10 cellular contexts compared by ENCODE assay signal in genomic region chr17:77735051-77735340, GRCh38.
DNase-seq lines count a peak whose midpoint lies in the region; ATAC-seq and TF ChIP-seq lines count a peak whose summit lies in the region.
"Had no signal": no experiment of that assay in that cellular context is flagged by ENCODE, and none has a peak within 500 bp of the region (broad histone marks: within the 10 kb centered on the region; RNA-seq: fewer than 3 reads in every experiment).

No MANE protein-coding gene starts in this region.

- H3K9ac ChIP-seq in IMR-90 (ENCODE audit: low read depth, low read length) (no peak overlapping the region), mesendoderm (ENCODE audit: low read length) (peak overlapping the region; percentile 31)

- DNase-seq in IMR-90 = no peak
- peak in 2 of 61 donors; percentile 48 to 54 for DNase-seq in caudate nucleus (lab: John Stamatoyannopoulos, UW)
- DNase-seq in mesendoderm = no peak
- DNase-seq in substantia nigra (lab: John Stamatoyannopoulos, UW) = peak in 3 of 49 donors; percentile 42 to 58 (median 50)
- no peak for DNase-seq in PC-9
- DNase-seq in CD14-positive monocyte (ENCODE audit: low spot score) = no peak
- DNase-seq: naive B cell; stimulated activated CD4-positive, alpha-beta T cell treated with anti-CD3 and anti-CD28 coated beads, Interleukin-12 subunit alpha, Interleukin-12 subunit beta, amount 100 ng/mL, for 4 hours had no signal

- H3K56ac ChIP-seq in IMR-90 (ENCODE audit: extremely low read depth, insufficient read depth, low read length) (no peak overlapping the region), mesendoderm (ENCODE audit: low read length) (peak overlapping the region; percentile 52)

- TF ChIP-seq CTCF in IMR-90 (conservative IDR thresholded peaks at IDR 0.05; ENCODE audit: low read depth, low read length) (no peak), PC-9 (conservative IDR thresholded peaks at IDR 0.05) (no peak), CD14-positive monocyte (IDR thresholded peaks at IDR 0.05) (no peak)

- H2BK5ac ChIP-seq in IMR-90 (ENCODE audit: low read depth, low read length, poor library complexity, severe bottlenecking) (no peak overlapping the region), mesendoderm (ENCODE audit: low read length) (no peak overlapping the region)

- H3K27me3 Mint-ChIP-seq in CD14-positive monocyte (ENCODE audit: low read depth in 3 of 3) = peaks cover 3 to 18% (median 8%) of the 10 kb centered on the region in 3 donors

- H3F3A ChIP-seq in PC-9 (ENCODE audit: insufficient read depth, low read depth) = no peaks in the 10 kb centered on the region

- H4K5ac ChIP-seq in IMR-90 (ENCODE audit: low read depth, low read length) (no peak overlapping the region), mesendoderm (ENCODE audit: low read length) (no peak overlapping the region)

- no peak overlapping the region for H3K4me3 Mint-ChIP-seq in CD14-positive monocyte
- H3K4me3 Mint-ChIP-seq: naive B cell had no signal

- H3K23ac ChIP-seq in IMR-90 (ENCODE audit: low read depth, low read length) = no peak overlapping the region
- no peak overlapping the region for H3K23ac ChIP-seq in mesendoderm (ENCODE audit: low read length)

- POLR2A ChIA-PET in IMR-90 (lab: Charles Lee; ENCODE audit: unreplicated experiment) = no interaction called here
- POLR2A ChIA-PET in PC-9 (lab: Charles Lee; ENCODE audit: unreplicated experiment) = interaction anchor here (0.6 kb wide), 1 partner anchor 733 kb away, joined by 3 read pairs; no protein-coding TSS in a partner anchor

- no peak overlapping the region for H2AK9ac ChIP-seq in IMR-90 (replicated peaks; ENCODE audit: low read depth, low read length, poor library complexity)

- no CpG with 5 or more reads among the region's 8 CpGs for WGBS in IMR-90 (ENCODE audit: extremely low coverage in 2 of 2, insufficient read length in 1 of 2), 2 experiments
- WGBS in mesendoderm (ENCODE audit: extremely low coverage, insufficient coverage, low lambda C conversion rate) = no CpG with 5 or more reads among the region's 8 CpGs

- no peaks in the 10 kb centered on the region for H4K20me1 ChIP-seq in IMR-90 (ENCODE audit: insufficient read depth, low read length)
- H4K20me1 ChIP-seq in PC-9 (ENCODE audit: insufficient read depth) = no peaks in the 10 kb centered on the region

- peaks cover 31% of the 10 kb centered on the region for H3K27me3 ChIP-seq in IMR-90 (ENCODE audit: control insufficient read depth, insufficient read depth, low read length)
- peaks cover 3% of the 10 kb centered on the region for H3K27me3 ChIP-seq in mesendoderm (ENCODE audit: insufficient read depth, low read length, poor library complexity)
- H3K27me3 ChIP-seq in PC-9 (ENCODE audit: insufficient read depth, low read depth) = peaks cover 74% of the 10 kb centered on the region

- H4K8ac ChIP-seq in IMR-90 (ENCODE audit: low read depth in 2 of 2, low read length in 2 of 2) (no peak overlapping the region), mesendoderm (ENCODE audit: low read depth, low read length) (no peak overlapping the region)

- H3K9me2 ChIP-seq in PC-9 (ENCODE audit: insufficient read depth) = no peaks in the 10 kb centered on the region

- ATAC-seq in IMR-90 (ENCODE audit: low read depth) = peak; percentile 18; the same call in 1 of the 2 replicates
- no peak for ATAC-seq in HG03097 (IDR thresholded peaks at IDR 0.05; ENCODE audit: low FRiP score, unreplicated experiment)
- no peak for ATAC-seq in HG03457 (IDR thresholded peaks at IDR 0.05; ENCODE audit: unreplicated experiment)

- no peak overlapping the region for H2BK20ac ChIP-seq in IMR-90 (ENCODE audit: low read depth, low read length)

- no peak overlapping the region for H3K18ac ChIP-seq in IMR-90 (ENCODE audit: low read depth, low read length)
- H3K18ac ChIP-seq in mesendoderm (ENCODE audit: low read length) = peak overlapping the region; percentile 3

- H3K9me3 ChIP-seq in IMR-90 (ENCODE audit: control insufficient read depth, insufficient read depth, low read length) (peaks cover 2% of the 10 kb centered on the region; the same call in 1 of the 2 replicates), PC-9 (ENCODE audit: insufficient read depth, low read depth) (no peaks in the 10 kb centered on the region)

- H2AFZ ChIP-seq in IMR-90 (replicated peaks; ENCODE audit: low read length, poor library complexity) (no peak overlapping the region), PC-9 (no peak overlapping the region)

- intact Hi-C loops in IMR-90 (cut with micrococcal nuclease) (loop anchor here (10.0 kb wide), 1 partner anchor 280 kb away; no protein-coding TSS in a partner anchor), PC-9 (cut with micrococcal nuclease; ENCODE audit: unreplicated experiment) (no loop called here), CD14-positive monocyte (cut with micrococcal nuclease) (no loop called here)

- H2BK120ac ChIP-seq in IMR-90 (ENCODE audit: low read depth, low read length) (no peak overlapping the region), mesendoderm (ENCODE audit: low read depth, low read length) (no peak overlapping the region)

- H3K27ac ChIP-seq in IMR-90 (ENCODE audit: insufficient read depth, low read length) (no peak overlapping the region), caudate nucleus (ENCODE audit: low read depth, low read length) (peak overlapping the region; percentile 90), mesendoderm (ENCODE audit: low read depth, low read length) (no peak overlapping the region), substantia nigra (ENCODE audit: low read depth, low read length, poor library complexity, severe bottlenecking) (peak overlapping the region; percentile 75), PC-9 (no peak overlapping the region)

- H3K27ac Mint-ChIP-seq in CD14-positive monocyte = no peak overlapping the region
- H3K27ac Mint-ChIP-seq: naive B cell had no signal

- no peak for TF ChIP-seq RAD21 in IMR-90 (IDR thresholded peaks at IDR 0.05; ENCODE audit: low read length)

- peaks cover 9 to 25% (median 15%) of the 10 kb centered on the region in 7 donors for H3K9me3 Mint-ChIP-seq in CD14-positive monocyte

- TF ChIP-seq POLR2A in IMR-90 (IDR thresholded peaks at IDR 0.05; ENCODE audit: low read depth, low read length) = no peak

- H2BK15ac ChIP-seq in IMR-90 (ENCODE audit: low read depth, low read length) (no peak overlapping the region), mesendoderm (replicated peaks; ENCODE audit: low read depth) (no peak overlapping the region)

- no peak overlapping the region for H3K4me3 ChIP-seq in IMR-90 (ENCODE audit: insufficient read depth, low read depth, low read length)
- no peak overlapping the region for H3K4me3 ChIP-seq in mesendoderm (ENCODE audit: low read length)
- no peak overlapping the region for H3K4me3 ChIP-seq in PC-9

- H3K14ac ChIP-seq in IMR-90 (replicated peaks; ENCODE audit: low read depth, low read length) = no peak overlapping the region

- no peak overlapping the region for H3K4me2 ChIP-seq in IMR-90 (ENCODE audit: low read depth, low read length)
- peak overlapping the region; percentile 13 for H3K4me2 ChIP-seq in mesendoderm (ENCODE audit: low read length)
- H3K4me2 ChIP-seq in PC-9 = no peak overlapping the region

- H3K4me1 Mint-ChIP-seq in CD14-positive monocyte = peaks cover 13% of the 10 kb centered on the region
- H3K4me1 Mint-ChIP-seq: naive B cell had no signal

- BruUV-seq in IMR-90 (replicated peaks; lab: Mats Ljungman, UMichigan) (no TSS peak), PC-9 (replicated peaks; lab: Mats Ljungman, UMichigan) (no TSS peak)

- H2AK5ac ChIP-seq in IMR-90 (ENCODE audit: low read depth, low read length) = no peak overlapping the region
- H2AK5ac ChIP-seq in mesendoderm (ENCODE audit: low read length) = no peak overlapping the region

- H3K79me1 ChIP-seq in IMR-90 (ENCODE audit: low read depth in 1 of 2, low read length in 2 of 2) (no peaks in the 10 kb centered on the region), mesendoderm (ENCODE audit: low read length) (no peaks in the 10 kb centered on the region)

- H3K4me1 ChIP-seq in IMR-90 (ENCODE audit: control insufficient read depth, insufficient read depth, low read length) (peaks cover 7% of the 10 kb centered on the region; the same call in 1 of the 2 replicates), mesendoderm (ENCODE audit: control insufficient read depth, low read depth, low read length) (peaks cover 4% of the 10 kb centered on the region), PC-9 (replicated peaks; ENCODE audit: insufficient read depth) (no peaks in the 10 kb centered on the region)

- no peaks in the 10 kb centered on the region for H3K36me3 Mint-ChIP-seq in CD14-positive monocyte

- H3K36me3 ChIP-seq in IMR-90 (ENCODE audit: control insufficient read depth, insufficient read depth, low read length) (no peaks in the 10 kb centered on the region), mesendoderm (ENCODE audit: control insufficient read depth, insufficient read depth, low read length) (no peaks in the 10 kb centered on the region), PC-9 (ENCODE audit: low read depth) (no peaks in the 10 kb centered on the region)

- no peak overlapping the region for H4K91ac ChIP-seq in IMR-90 (ENCODE audit: insufficient read depth, low read depth, low read length)

- dilution Hi-C loops in IMR-90 (cut with HindIII; ENCODE audit: low sequenced_read_pairs, unreplicated experiment) = no loop called here

- in situ Hi-C loops in IMR-90 (cut with MboI; ENCODE audit: low sequenced_read_pairs) = no loop called here

- CTCF ChIA-PET in IMR-90 (lab: Yijun Ruan, JAX) = no interaction called here
- CTCF ChIA-PET in PC-9 (lab: Charles Lee) = no interaction called here

- H3K9me1 ChIP-seq in IMR-90 (ENCODE audit: insufficient read depth, low read length) = no peaks in the 10 kb centered on the region

- H3K79me2 ChIP-seq in mesendoderm (ENCODE audit: control insufficient read depth, insufficient read depth, low read length) (no peaks in the 10 kb centered on the region), PC-9 (ENCODE audit: low read depth) (no peaks in the 10 kb centered on the region)

- H3K4ac ChIP-seq in IMR-90 (ENCODE audit: low read depth, low read length) (no peak overlapping the region), mesendoderm (ENCODE audit: low read depth, low read length) (no peak overlapping the region)

TF ChIP-seq in IMR-90, 13 proteins besides CTCF, POLR2A, EP300 and RAD21 (continues in another document):
- no peak for TF ChIP-seq NFE2L2 (IDR thresholded peaks at IDR 0.05; ENCODE audit: low read depth, low read length)
- no peak for TF ChIP-seq CEBPB (IDR thresholded peaks at IDR 0.05; ENCODE audit: low read depth, low read length)
- no peak for TF ChIP-seq BHLHE40 (IDR thresholded peaks at IDR 0.05; ENCODE audit: low read depth, low read length)
- TF ChIP-seq, protein P1, sequence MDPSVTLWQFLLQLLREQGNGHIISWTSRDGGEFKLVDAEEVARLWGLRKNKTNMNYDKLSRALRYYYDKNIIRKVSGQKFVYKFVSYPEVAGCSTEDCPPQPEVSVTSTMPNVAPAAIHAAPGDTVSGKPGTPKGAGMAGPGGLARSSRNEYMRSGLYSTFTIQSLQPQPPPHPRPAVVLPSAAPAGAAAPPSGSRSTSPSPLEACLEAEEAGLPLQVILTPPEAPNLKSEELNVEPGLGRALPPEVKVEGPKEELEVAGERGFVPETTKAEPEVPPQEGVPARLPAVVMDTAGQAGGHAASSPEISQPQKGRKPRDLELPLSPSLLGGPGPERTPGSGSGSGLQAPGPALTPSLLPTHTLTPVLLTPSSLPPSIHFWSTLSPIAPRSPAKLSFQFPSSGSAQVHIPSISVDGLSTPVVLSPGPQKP (IDR thresholded peaks at IDR 0.05; ENCODE audit: borderline replicate concordance, low read depth, low read length) = no peak
- TF ChIP-seq FOS (IDR thresholded peaks at IDR 0.05; ENCODE audit: low read depth, low read length) = no peak

Comparison
In these comparisons a context has a peak if more than half of its experiments do, and no peak if none do; other contexts are left out.
1. H3K27ac ChIP-seq: peak in caudate nucleus (single experiment) and substantia nigra (single experiment); none in IMR-90 (single experiment), mesendoderm (single experiment) and PC-9 (single experiment).